ENCODE assay signal across 2 cellular contexts in the genomic region with DNA sequence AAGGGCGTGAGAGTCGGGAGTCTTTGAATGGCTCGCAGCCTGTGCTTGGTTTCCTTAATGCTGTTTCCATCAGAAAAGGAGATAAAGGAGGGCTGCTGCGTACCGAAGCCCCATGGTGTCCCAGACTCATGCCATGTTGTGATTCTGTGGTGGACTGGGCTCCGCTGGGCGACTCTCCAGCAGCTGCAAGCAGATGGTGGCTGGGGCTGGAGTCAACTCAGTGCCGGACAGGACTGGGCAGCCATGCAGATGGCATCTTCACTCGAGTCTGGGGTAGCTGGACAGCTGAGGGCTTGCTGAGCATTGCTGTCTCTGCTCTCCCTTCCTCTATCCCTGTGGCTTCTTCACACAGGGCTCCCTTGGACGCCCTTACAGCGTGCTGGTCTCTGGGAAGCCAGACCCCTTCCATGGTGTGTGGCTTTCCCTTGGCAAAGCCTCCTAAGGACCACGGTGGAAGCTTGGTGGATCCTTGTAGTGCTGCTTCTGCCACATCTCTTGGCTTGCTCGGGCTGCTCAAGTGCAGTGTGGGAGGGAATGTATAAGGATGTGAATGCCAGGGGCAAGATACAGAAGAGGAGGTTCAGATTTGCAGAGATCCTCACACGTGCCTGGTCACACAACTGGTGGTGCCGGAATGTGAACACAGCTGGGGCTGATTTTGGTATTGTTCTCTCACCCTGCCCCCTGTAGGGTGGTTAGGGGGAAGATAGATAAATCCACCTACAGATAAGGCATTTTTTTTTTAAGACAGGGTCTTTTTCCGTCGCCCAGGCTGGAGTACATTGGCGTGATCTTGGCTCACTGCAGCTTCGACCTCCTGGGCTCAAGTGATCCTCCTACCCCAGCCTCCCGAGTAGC.
TF ChIP-seq lines count a peak whose summit lies in the region.

No MANE protein-coding gene starts in this region.

TF ChIP-seq in GM12891, 5 proteins besides CTCF, POLR2A, EP300 and RAD21:
- TF ChIP-seq TAF1 (IDR thresholded peaks at IDR 0.05; ENCODE audit: low read depth, low read length): no peak
- TF ChIP-seq POLR2AphosphoS5 (IDR thresholded peaks at IDR 0.05; ENCODE audit: low read depth, low read length): no peak
- TF ChIP-seq SPI1 (IDR thresholded peaks at IDR 0.05; ENCODE audit: low read depth, low read length): no peak
- TF ChIP-seq PAX5 (IDR thresholded peaks at IDR 0.05; ENCODE audit: insufficient read depth, low read length, severe bottlenecking): no peak
- no peak for TF ChIP-seq POU2F2 (IDR thresholded peaks at IDR 0.05; ENCODE audit: low read depth, low read length)

TF ChIP-seq in WTC11, 78 proteins besides CTCF, POLR2A, EP300 and RAD21:
- no peak for TF ChIP-seq SP1 (CRISPR knock-in tag; conservative IDR thresholded peaks at IDR 0.05)
- TF ChIP-seq, protein P1, sequence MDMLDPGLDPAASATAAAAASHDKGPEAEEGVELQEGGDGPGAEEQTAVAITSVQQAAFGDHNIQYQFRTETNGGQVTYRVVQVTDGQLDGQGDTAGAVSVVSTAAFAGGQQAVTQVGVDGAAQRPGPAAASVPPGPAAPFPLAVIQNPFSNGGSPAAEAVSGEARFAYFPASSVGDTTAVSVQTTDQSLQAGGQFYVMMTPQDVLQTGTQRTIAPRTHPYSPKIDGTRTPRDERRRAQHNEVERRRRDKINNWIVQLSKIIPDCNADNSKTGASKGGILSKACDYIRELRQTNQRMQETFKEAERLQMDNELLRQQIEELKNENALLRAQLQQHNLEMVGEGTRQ (CRISPR knock-in tag; IDR thresholded peaks at IDR 0.05): no peak
- TF ChIP-seq, protein P2, sequence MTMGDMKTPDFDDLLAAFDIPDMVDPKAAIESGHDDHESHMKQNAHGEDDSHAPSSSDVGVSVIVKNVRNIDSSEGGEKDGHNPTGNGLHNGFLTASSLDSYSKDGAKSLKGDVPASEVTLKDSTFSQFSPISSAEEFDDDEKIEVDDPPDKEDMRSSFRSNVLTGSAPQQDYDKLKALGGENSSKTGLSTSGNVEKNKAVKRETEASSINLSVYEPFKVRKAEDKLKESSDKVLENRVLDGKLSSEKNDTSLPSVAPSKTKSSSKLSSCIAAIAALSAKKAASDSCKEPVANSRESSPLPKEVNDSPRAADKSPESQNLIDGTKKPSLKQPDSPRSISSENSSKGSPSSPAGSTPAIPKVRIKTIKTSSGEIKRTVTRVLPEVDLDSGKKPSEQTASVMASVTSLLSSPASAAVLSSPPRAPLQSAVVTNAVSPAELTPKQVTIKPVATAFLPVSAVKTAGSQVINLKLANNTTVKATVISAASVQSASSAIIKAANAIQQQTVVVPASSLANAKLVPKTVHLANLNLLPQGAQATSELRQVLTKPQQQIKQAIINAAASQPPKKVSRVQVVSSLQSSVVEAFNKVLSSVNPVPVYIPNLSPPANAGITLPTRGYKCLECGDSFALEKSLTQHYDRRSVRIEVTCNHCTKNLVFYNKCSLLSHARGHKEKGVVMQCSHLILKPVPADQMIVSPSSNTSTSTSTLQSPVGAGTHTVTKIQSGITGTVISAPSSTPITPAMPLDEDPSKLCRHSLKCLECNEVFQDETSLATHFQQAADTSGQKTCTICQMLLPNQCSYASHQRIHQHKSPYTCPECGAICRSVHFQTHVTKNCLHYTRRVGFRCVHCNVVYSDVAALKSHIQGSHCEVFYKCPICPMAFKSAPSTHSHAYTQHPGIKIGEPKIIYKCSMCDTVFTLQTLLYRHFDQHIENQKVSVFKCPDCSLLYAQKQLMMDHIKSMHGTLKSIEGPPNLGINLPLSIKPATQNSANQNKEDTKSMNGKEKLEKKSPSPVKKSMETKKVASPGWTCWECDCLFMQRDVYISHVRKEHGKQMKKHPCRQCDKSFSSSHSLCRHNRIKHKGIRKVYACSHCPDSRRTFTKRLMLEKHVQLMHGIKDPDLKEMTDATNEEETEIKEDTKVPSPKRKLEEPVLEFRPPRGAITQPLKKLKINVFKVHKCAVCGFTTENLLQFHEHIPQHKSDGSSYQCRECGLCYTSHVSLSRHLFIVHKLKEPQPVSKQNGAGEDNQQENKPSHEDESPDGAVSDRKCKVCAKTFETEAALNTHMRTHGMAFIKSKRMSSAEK (CRISPR knock-in tag; IDR thresholded peaks at IDR 0.05; ENCODE audit: borderline replicate concordance): no peak
- no peak for TF ChIP-seq MXD4 (CRISPR knock-in tag; IDR thresholded peaks at IDR 0.05; ENCODE audit: borderline replicate concordance)
- no peak for TF ChIP-seq NR1H2 (CRISPR knock-in tag; IDR thresholded peaks at IDR 0.05)
- no peak for TF ChIP-seq EMX1 (CRISPR knock-in tag; IDR thresholded peaks at IDR 0.05)
- TF ChIP-seq ZNF138 (CRISPR knock-in tag; conservative IDR thresholded peaks at IDR 0.05): no peak
- no peak for TF ChIP-seq IRF2 (CRISPR knock-in tag; IDR thresholded peaks at IDR 0.05; ENCODE audit: borderline replicate concordance, low read depth)
- no peak for TF ChIP-seq HMGA2 (CRISPR knock-in tag; IDR thresholded peaks at IDR 0.05)
- TF ChIP-seq, protein P3, sequence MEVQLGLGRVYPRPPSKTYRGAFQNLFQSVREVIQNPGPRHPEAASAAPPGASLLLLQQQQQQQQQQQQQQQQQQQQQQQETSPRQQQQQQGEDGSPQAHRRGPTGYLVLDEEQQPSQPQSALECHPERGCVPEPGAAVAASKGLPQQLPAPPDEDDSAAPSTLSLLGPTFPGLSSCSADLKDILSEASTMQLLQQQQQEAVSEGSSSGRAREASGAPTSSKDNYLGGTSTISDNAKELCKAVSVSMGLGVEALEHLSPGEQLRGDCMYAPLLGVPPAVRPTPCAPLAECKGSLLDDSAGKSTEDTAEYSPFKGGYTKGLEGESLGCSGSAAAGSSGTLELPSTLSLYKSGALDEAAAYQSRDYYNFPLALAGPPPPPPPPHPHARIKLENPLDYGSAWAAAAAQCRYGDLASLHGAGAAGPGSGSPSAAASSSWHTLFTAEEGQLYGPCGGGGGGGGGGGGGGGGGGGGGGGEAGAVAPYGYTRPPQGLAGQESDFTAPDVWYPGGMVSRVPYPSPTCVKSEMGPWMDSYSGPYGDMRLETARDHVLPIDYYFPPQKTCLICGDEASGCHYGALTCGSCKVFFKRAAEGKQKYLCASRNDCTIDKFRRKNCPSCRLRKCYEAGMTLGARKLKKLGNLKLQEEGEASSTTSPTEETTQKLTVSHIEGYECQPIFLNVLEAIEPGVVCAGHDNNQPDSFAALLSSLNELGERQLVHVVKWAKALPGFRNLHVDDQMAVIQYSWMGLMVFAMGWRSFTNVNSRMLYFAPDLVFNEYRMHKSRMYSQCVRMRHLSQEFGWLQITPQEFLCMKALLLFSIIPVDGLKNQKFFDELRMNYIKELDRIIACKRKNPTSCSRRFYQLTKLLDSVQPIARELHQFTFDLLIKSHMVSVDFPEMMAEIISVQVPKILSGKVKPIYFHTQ (CRISPR knock-in tag; IDR thresholded peaks at IDR 0.05): no peak
- no peak for TF ChIP-seq ZNF121 (CRISPR knock-in tag; IDR thresholded peaks at IDR 0.05)
- no peak for TF ChIP-seq JAZF1 (CRISPR knock-in tag; IDR thresholded peaks at IDR 0.05)
- TF ChIP-seq OVOL2 (CRISPR knock-in tag; IDR thresholded peaks at IDR 0.05; ENCODE audit: borderline replicate concordance): no peak
- no peak for TF ChIP-seq GABPB1 (CRISPR knock-in tag; IDR thresholded peaks at IDR 0.05)
- no peak for TF ChIP-seq ATF2 (CRISPR knock-in tag; IDR thresholded peaks at IDR 0.05; ENCODE audit: borderline replicate concordance, low read depth)
- TF ChIP-seq FOXK1 (CRISPR knock-in tag; IDR thresholded peaks at IDR 0.05): no peak
- no peak for TF ChIP-seq RORB (CRISPR knock-in tag; IDR thresholded peaks at IDR 0.05)
- TF ChIP-seq E2F5 (CRISPR knock-in tag; IDR thresholded peaks at IDR 0.05): no peak
- no peak for TF ChIP-seq PRRX2 (CRISPR knock-in tag; IDR thresholded peaks at IDR 0.05)
